Comparison of ENCODE assay signal across 10 cellular contexts in the genomic region with DNA sequence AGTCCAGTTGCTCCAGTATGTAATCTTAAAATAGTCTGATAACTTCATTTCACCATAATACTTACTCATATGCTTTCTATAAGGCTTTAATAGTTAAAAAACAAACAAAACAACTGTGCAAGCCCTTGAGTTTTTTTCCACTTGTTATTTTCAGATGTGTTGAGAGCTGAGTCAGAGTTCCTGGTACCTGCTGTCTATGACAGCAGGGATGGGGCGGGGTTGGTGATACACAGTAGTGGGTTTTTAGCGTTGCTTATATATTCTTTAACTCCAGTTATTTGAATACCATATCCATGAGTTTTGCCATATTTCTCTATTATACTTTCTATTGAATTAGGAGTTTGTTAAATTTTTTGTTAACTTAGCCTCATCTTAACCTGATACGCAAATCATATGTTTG. TPM values are rescaled to one million over a fixed set of nuclear protein-coding genes. Genes with fewer than 3 reads are reported as not detected.
DNase-seq lines count a peak whose midpoint lies in the region; ATAC-seq and TF ChIP-seq lines count a peak whose summit lies in the region.
"Had no signal": no experiment of that assay in that cellular context is flagged by ENCODE, and none has a peak within 500 bp of the region (broad histone marks: within the 10 kb centered on the region; RNA-seq: fewer than 3 reads in every experiment).

No MANE protein-coding gene starts in this region.

- TF ChIP-seq CTCF in HFFc6 (IDR thresholded peaks at IDR 0.05) (no peak), choroid plexus epithelial cell (conservative IDR thresholded peaks at IDR 0.05; ENCODE audit: low read depth, low read length) (no peak), stomach (IDR thresholded peaks at IDR 0.05) (no peak)

- peaks cover 8% of the 10 kb centered on the region for H3K36me3 Mint-ChIP-seq in HFFc6 (ENCODE audit: low read depth)

- no peak overlapping the region for H3K4me3 ChIP-seq in choroid plexus epithelial cell (ENCODE audit: low read depth, low read length)
- H3K4me3 ChIP-seq in stomach = no peak overlapping the region

- H3K4me1 ChIP-seq in stomach = peaks cover 23 to 52% (median 38%) of the 10 kb centered on the region in 4 donors

- peaks cover 1% of the 10 kb centered on the region; the same call in 1 of the 2 replicates for H3K27me3 Mint-ChIP-seq in HFFc6 (ENCODE audit: insufficient read depth)

- TF ChIP-seq POLR2A in stomach (IDR thresholded peaks at IDR 0.05) = no peak

- WGBS in stomach, 5 donors = 77 to 86% (median 85%) methylated on average over 3 of the region's 3 CpGs

- H3K4me1 Mint-ChIP-seq in HFFc6 (ENCODE audit: low read depth) = peaks cover 50% of the 10 kb centered on the region

- ATAC-seq in HG03039 (IDR thresholded peaks at IDR 0.05; ENCODE audit: unreplicated experiment) = no peak

- H3K27me3 ChIP-seq in stomach = no peaks in the 10 kb centered on the region

- H3K36me3 ChIP-seq in stomach = peaks cover 0 to 16% (median 14%) of the 10 kb centered on the region in 4 donors

- no peak overlapping the region; the same call in 1 of the 2 replicates for H3K4me3 Mint-ChIP-seq in HFFc6

- intact Hi-C loops in stomach (cut with DNase I; ENCODE audit: low total_unique reads) = no loop called here

- TF ChIP-seq EP300 in stomach (IDR thresholded peaks at IDR 0.05) = no peak

- DNase-seq in HFFc6 (no peak), choroid plexus epithelial cell (ENCODE audit: low read depth) (peak; percentile 63), nucleus accumbens (lab: John Stamatoyannopoulos, UW) (no peak), stomach (no peak)
- DNase-seq in activated CD4-positive, CD25-positive, alpha-beta regulatory T cell treated with anti-CD3 and anti-CD28 coated beads, Interleukin-2, amount 50 U/mL, for 72 hours = peak; percentile 41
- peak; percentile 42 to 48 for DNase-seq in stimulated activated CD4-positive, alpha-beta T cell treated with anti-CD3 and anti-CD28 coated beads, Interleukin-2, amount 100 ng/mL, for 24 hours
- DNase-seq: KBM-7, NCI-H2227 treated with DMSO at 0.1 percent for 48 hours, nephron progenitor cell had no signal

- no peak overlapping the region for H3K27ac ChIP-seq in stomach

- peak overlapping the region; percentile 48; the same call in 1 of the 2 replicates for H3K27ac Mint-ChIP-seq in HFFc6

- H3K9me3 ChIP-seq in stomach = no peaks in the 10 kb centered on the region

- H3K9me3 Mint-ChIP-seq in HFFc6 = no peaks in the 10 kb centered on the region
- H3K9me3 Mint-ChIP-seq: nephron progenitor cell had no signal

RNA-seq across cellular contexts. Expression of gene NAPG, which starts 5.0 kb away (rescaled TPM):
- 10 to 100 TPM; 35.1 to 40.2 (median 37.9) TPM for total RNA-seq in HFFc6 (2021; fragmentation: NEBNext Ultra II Directional; extraction: Animal tissue kit (Norgen Biotek cat#: 25700))
- 10 to 100 TPM in 3 of 5 donors, 1 to 10 TPM in 2; 5.5 to 83.7 (median 31.7) TPM for total RNA-seq in stomach
- 10 to 100 TPM; 12.1 to 22.9 (median 12.4) TPM for polyA plus RNA-seq in stomach

Comparison
In these comparisons a context has a peak if more than half of its experiments do, and no peak if none do; other contexts are left out.
1. DNase-seq: peak in activated CD4-positive, CD25-positive, alpha-beta regulatory T cell treated with anti-CD3 and anti-CD28 coated beads, Interleukin-2, amount 50 U/mL, for 72 hours (single experiment), choroid plexus epithelial cell (single experiment) and stimulated activated CD4-positive, alpha-beta T cell treated with anti-CD3 and anti-CD28 coated beads, Interleukin-2, amount 100 ng/mL, for 24 hours (2 of 2); none in HFFc6 (single experiment), nucleus accumbens (0 of 56) and stomach (single experiment).